Comparison of ENCODE assay signal across 21 cellular contexts in genomic region chr12:13268606-13269005, GRCh38.
DNase-seq lines count a peak whose midpoint lies in the region; ATAC-seq, FAIRE-seq and TF ChIP-seq lines count a peak whose summit lies in the region.
"Had no signal": no experiment of that assay in that cellular context is flagged by ENCODE, and none has a peak within 500 bp of the region (broad histone marks: within the 10 kb centered on the region; RNA-seq: fewer than 3 reads in every experiment).

No MANE protein-coding gene starts in this region.

- H2AK5ac ChIP-seq in H1 (ENCODE audit: low read depth, low read length): no peak overlapping the region
- peak overlapping the region; percentile 2 for H2AK5ac ChIP-seq in neuronal stem cell (ENCODE audit: low read depth, low read length)

- no peak for TF ChIP-seq EP300 in H1 (IDR thresholded peaks at IDR 0.05; ENCODE audit: borderline replicate concordance in 1 of 2, low read depth in 2 of 2, low read length in 2 of 2)
- no peak for TF ChIP-seq EP300 in ovary (IDR thresholded peaks at IDR 0.05)

- intact Hi-C loops in ovary (cut with DNase I) (no loop called here), right lobe of liver (cut with DNase I) (no loop called here)

- H4K5ac ChIP-seq in H1 (ENCODE audit: insufficient read length, low read depth, low read length): no peak overlapping the region

- POLR2A ChIA-PET in H1 (lab: Charles Lee; ENCODE audit: partially characterized antibody): interaction anchor here (1.0 kb wide), 1 partner anchor 11 kb away, joined by 3 read pairs; no protein-coding TSS in a partner anchor

- H3K27me3 ChIP-seq in H1 (replicated peaks in 1 of 4; ENCODE audit: control insufficient read depth in 3 of 4, extremely low read depth in 1 of 4, insufficient read depth in 3 of 4, low read length in 3 of 4): no peaks in the 10 kb centered on the region; a peak in 1 of 7 replicates
- H3K27me3 ChIP-seq in neuronal stem cell (ENCODE audit: control insufficient read depth in 3 of 3, insufficient read depth in 3 of 3, low read depth in 1 of 3, low read length in 3 of 3): no peaks in the 10 kb centered on the region
- no peaks in the 10 kb centered on the region for H3K27me3 ChIP-seq in ovary
- no peaks in the 10 kb centered on the region for H3K27me3 ChIP-seq in right lobe of liver

- no peak for FAIRE-seq in H1 (lab: Jason Lieb, UNC)
- FAIRE-seq: A204.1, GM12892, GM18507, HTR-8/SVneo had no signal

- H2BK15ac ChIP-seq in H1 (ENCODE audit: low read length) (0 out of 2 replicates have a peak overlapping the region, but pooled peaks have one; percentile 13), neuronal stem cell (ENCODE audit: low read length) (no peak overlapping the region)

- H4K91ac ChIP-seq in H1 (replicated peaks; ENCODE audit: insufficient read length, low read length) (peak overlapping the region; percentile 57), neuronal stem cell (ENCODE audit: low read depth, low read length, poor library complexity) (no peak overlapping the region)

- no peaks in the 10 kb centered on the region for H3K9me3 ChIP-seq in H1 (ENCODE audit: insufficient read depth in 2 of 2, low read depth in 1 of 2, low read length in 1 of 2)
- no peaks in the 10 kb centered on the region for H3K9me3 ChIP-seq in neuronal stem cell (replicated peaks in 1 of 2; ENCODE audit: control insufficient read depth in 2 of 2, insufficient read depth in 1 of 2, low read depth in 1 of 2, low read length in 2 of 2)
- H3K9me3 ChIP-seq in ovary: no peaks in the 10 kb centered on the region
- no peaks in the 10 kb centered on the region for H3K9me3 ChIP-seq in right lobe of liver
- H3K9me3 ChIP-seq: BE2C, Caco-2 had no signal

- H3K79me2 ChIP-seq in H1 (ENCODE audit: control insufficient read depth in 1 of 2, insufficient read depth in 2 of 2, low read length in 2 of 2): no peaks in the 10 kb centered on the region

- no peak overlapping the region for H3K4me3 ChIP-seq in H1 (ENCODE audit: extremely low read depth in 1 of 4, insufficient read depth in 2 of 4, low read depth in 3 of 4, low read length in 4 of 4)
- peak overlapping the region in 1 of 2 donors; percentile 37 for H3K4me3 ChIP-seq in neuronal stem cell (ENCODE audit: low read length in 2 of 2)
- no peak overlapping the region for H3K4me3 ChIP-seq in ovary
- no peak overlapping the region for H3K4me3 ChIP-seq in right lobe of liver

- no peak for ATAC-seq in right lobe of liver

- H2BK5ac ChIP-seq in H1 (ENCODE audit: low read depth, low read length) (no peak overlapping the region), neuronal stem cell (ENCODE audit: low read length) (no peak overlapping the region)

- no peaks in the 10 kb centered on the region for H3K4me1 ChIP-seq in H1 (replicated peaks in 1 of 4; ENCODE audit: control insufficient read depth in 3 of 4, insufficient read depth in 4 of 4, low read length in 3 of 4)
- H3K4me1 ChIP-seq in neuronal stem cell (ENCODE audit: control insufficient read depth in 2 of 2, insufficient read depth in 1 of 2, low read depth in 1 of 2, low read length in 2 of 2): peaks cover 0 to 3% of the 10 kb centered on the region in 2 donors
- H3K4me1 ChIP-seq in ovary (ENCODE audit: insufficient read depth): no peaks in the 10 kb centered on the region
- H3K4me1 ChIP-seq in right lobe of liver: no peaks in the 10 kb centered on the region
- H3K4me1 ChIP-seq: BE2C had no signal

- H3K18ac ChIP-seq in H1 (ENCODE audit: extremely low read depth, low read length) (no peak overlapping the region), neuronal stem cell (ENCODE audit: low read length) (peak overlapping the region; percentile 39)

- no peaks in the 10 kb centered on the region for H3K23me2 ChIP-seq in H1 (ENCODE audit: low read depth, low read length)

- H3K14ac ChIP-seq in H1 (ENCODE audit: insufficient read length) (no peak overlapping the region), neuronal stem cell (ENCODE audit: low read length) (no peak overlapping the region)

- H3K79me1 ChIP-seq in H1 (ENCODE audit: low read depth, low read length) (no peaks in the 10 kb centered on the region), neuronal stem cell (ENCODE audit: low read depth, low read length) (no peaks in the 10 kb centered on the region)

- no peak overlapping the region for H2BK20ac ChIP-seq in H1 (ENCODE audit: low read length)

- H3K23ac ChIP-seq in H1 (ENCODE audit: insufficient read length) (no peak overlapping the region), neuronal stem cell (ENCODE audit: low read depth, low read length, poor library complexity) (no peak overlapping the region)

- H3K4ac ChIP-seq in H1 (replicated peaks; ENCODE audit: insufficient read length, low read depth, low read length) (no peak overlapping the region), neuronal stem cell (ENCODE audit: low read length) (no peak overlapping the region)

- TF ChIP-seq CTCF in H1 (IDR thresholded peaks at IDR 0.05; ENCODE audit: control extremely low read depth in 1 of 3, insufficient read depth in 1 of 3, low read depth in 1 of 3, low read length in 3 of 3): no peak
- TF ChIP-seq CTCF in ovary (IDR thresholded peaks at IDR 0.05): no peak
- no peak for TF ChIP-seq CTCF in right lobe of liver (IDR thresholded peaks at IDR 0.05)

- DNase-seq in H1 (ENCODE audit: low read depth in 1 of 2, low spot score in 2 of 2): no peak
- peak; percentile 29 for DNase-seq in myocyte (ENCODE audit: low read depth)
- DNase-seq in neuronal stem cell (ENCODE audit: low spot score): no peak
- no peak for DNase-seq in D341Med (ENCODE audit: low spot score)
- no peak for DNase-seq in ovary
- DNase-seq in right lobe of liver: no peak
- DNase-seq: ACHN; BE2C; C1 segment of cervical spinal cord; Caco-2; CD4-positive, CD25-positive, alpha-beta regulatory T cell; CD8-positive, alpha-beta memory T cell; DMS153; DMS79; GDM1; GOT3; H9 had no signal

- CTCF ChIA-PET in H1 (lab: Charles Lee; ENCODE audit: partially characterized antibody): interaction anchor here (1.2 to 3.1 kb wide), 3 partner anchors 9 to 13 kb away, joined by 4 to 21 read pairs (median 14); no protein-coding TSS in a partner anchor

- TF ChIP-seq RAD21 in H1 (IDR thresholded peaks at IDR 0.05 in 1 of 2, conservative IDR thresholded peaks at IDR 0.05 in 1 of 2; ENCODE audit: low read depth in 2 of 2, low read length in 2 of 2): no peak

- no peak overlapping the region for H2BK120ac ChIP-seq in H1 (replicated peaks; ENCODE audit: low read depth, low read length)
- H2BK120ac ChIP-seq in neuronal stem cell (ENCODE audit: low read depth, low read length): no peak overlapping the region

- H4K8ac ChIP-seq in H1 (ENCODE audit: extremely low read depth, insufficient read depth, low read length) (no peak overlapping the region; the same call in 1 of the 2 replicates), neuronal stem cell (ENCODE audit: low read depth, low read length) (no peak overlapping the region)

- 94% methylated on average over 8 of the region's 8 CpGs; no CpG with 5 or more reads in 1 of the 2 experiments for WGBS in H1 (ENCODE audit: extremely low coverage in 1 of 2, insufficient coverage in 1 of 2, insufficient read length in 1 of 2, insufficient replicate concordance in 2 of 2, low coverage in 1 of 2, low lambda C conversion rate in 2 of 2, missing lambda C conversion rate in 1 of 2), 2 experiments
- no CpG with 5 or more reads among the region's 8 CpGs for WGBS in neuronal stem cell (ENCODE audit: extremely low coverage in 2 of 2, insufficient read length in 2 of 2, insufficient replicate concordance in 1 of 2), 2 donors
- WGBS in ovary, 3 donors: 88 to 96% (median 92%) methylated on average over 8 of the region's 8 CpGs
- 78% methylated on average over 6 of the region's 8 CpGs for WGBS in right lobe of liver (ENCODE audit: insufficient coverage, low coverage, low lambda C conversion rate, missing lambda C conversion rate)

- TF ChIP-seq POLR2A in H1 (IDR thresholded peaks at IDR 0.05; ENCODE audit: control extremely low read depth in 1 of 2, low read depth in 2 of 2, low read length in 2 of 2) (no peak), ovary (IDR thresholded peaks at IDR 0.05) (no peak), right lobe of liver (IDR thresholded peaks at IDR 0.05) (no peak)

- no peaks in the 10 kb centered on the region for H3K36me3 ChIP-seq in H1 (ENCODE audit: control insufficient read depth in 2 of 4, insufficient read depth in 4 of 4, low read length in 3 of 4)
- no peaks in the 10 kb centered on the region for H3K36me3 ChIP-seq in neuronal stem cell (replicated peaks in 1 of 2; ENCODE audit: control insufficient read depth in 2 of 2, insufficient read depth in 2 of 2, low read length in 2 of 2)
- H3K36me3 ChIP-seq in ovary: no peaks in the 10 kb centered on the region
- H3K36me3 ChIP-seq in right lobe of liver: no peaks in the 10 kb centered on the region
- H3K36me3 ChIP-seq: BE2C had no signal

- H3K56ac ChIP-seq in H1 (replicated peaks; ENCODE audit: insufficient read length, low read depth, low read length): no peak overlapping the region

- 0 out of 2 replicates have a peak overlapping the region, but pooled peaks have one; percentile 3 for H2AFZ ChIP-seq in H1 (ENCODE audit: low read length)
- no peak overlapping the region for H2AFZ ChIP-seq in neuronal stem cell (ENCODE audit: low read length)

- H3K9ac ChIP-seq in H1 (replicated peaks in 1 of 4; ENCODE audit: extremely low read depth in 1 of 4, low read depth in 3 of 4, low read length in 3 of 4) (no peak overlapping the region), neuronal stem cell (ENCODE audit: low read depth, low read length, poor library complexity) (no peak overlapping the region)

- H3K27ac ChIP-seq in H1 (ENCODE audit: low read depth, low read length) (no peak overlapping the region), neuronal stem cell (replicated peaks; ENCODE audit: low read length) (no peak overlapping the region), ovary (no peak overlapping the region), right lobe of liver (no peak overlapping the region)

- H3K4me2 ChIP-seq in H1 (ENCODE audit: insufficient read depth in 1 of 2, low read depth in 2 of 2, low read length in 2 of 2): no peak overlapping the region
- no peak overlapping the region for H3K4me2 ChIP-seq in neuronal stem cell (ENCODE audit: insufficient read depth, low read length, poor library complexity, severe bottlenecking)

- H2BK12ac ChIP-seq in H1 (ENCODE audit: low read depth, low read length): no peak overlapping the region
- no peak overlapping the region for H2BK12ac ChIP-seq in neuronal stem cell (ENCODE audit: low read length)

- H4K20me1 ChIP-seq in H1 (replicated peaks in 1 of 2; ENCODE audit: control insufficient read depth in 1 of 2, insufficient read depth in 2 of 2, low read length in 2 of 2): peaks cover 0 to 2% of the 10 kb centered on the region in 2 experiments

TF ChIP-seq in H1, 55 proteins besides CTCF, POLR2A, EP300 and RAD21 (continues in another document):
- TF ChIP-seq KDM1A (IDR thresholded peaks at IDR 0.05; ENCODE audit: borderline replicate concordance, low read length) (no peak), HDAC6 (IDR thresholded peaks at IDR 0.05; ENCODE audit: low read depth, low read length) (no peak), ZNF274 (IDR thresholded peaks at IDR 0.05; ENCODE audit: borderline replicate concordance, extremely low read depth, low read length) (no peak), CHD2 (IDR thresholded peaks at IDR 0.05; ENCODE audit: low read length) (no peak), CBX8 (IDR thresholded peaks at IDR 0.05; ENCODE audit: borderline replicate concordance, low read depth, low read length) (no peak), CTBP2 (IDR thresholded peaks at IDR 0.05; ENCODE audit: borderline replicate concordance, insufficient read depth, insufficient read length, low read length) (no peak)
